8 cellular contexts compared by ENCODE assay signal in genomic region chr4:119212251-119212963, GRCh38. TPM values are rescaled to one million over a fixed set of nuclear protein-coding genes. Genes with fewer than 3 reads are reported as not detected.
DNase-seq lines count a peak whose midpoint lies in the region; ATAC-seq and TF ChIP-seq lines count a peak whose summit lies in the region.

TSS of gene USP53 (plus strand) at chr4:119212713. CDS start at chr4:119239760, 27,047 bp downstream.

- H3K36me3 ChIP-seq in left lung = no peaks in the 10 kb centered on the region

- no peak for TF ChIP-seq CTCF in C4-2B (conservative IDR thresholded peaks at IDR 0.05)
- no peak for TF ChIP-seq CTCF in left lung (IDR thresholded peaks at IDR 0.05)

- peak within 1 kb of the TSS; percentile 89 for H3K27ac Mint-ChIP-seq in activated CD4-positive, alpha-beta memory T cell treated with anti-CD3 and anti-CD28 coated beads, Interleukin-2, amount 10 ng/mL, durations not matched to agents 7 days and 5 days

- peaks cover 6 to 22% of the 10 kb centered on the region in 2 donors for H3K4me1 ChIP-seq in left lung

- peaks cover 2% of the 10 kb centered on the region for H3K36me3 Mint-ChIP-seq in activated CD4-positive, alpha-beta memory T cell treated with anti-CD3 and anti-CD28 coated beads, Interleukin-2, amount 10 ng/mL, durations not matched to agents 7 days and 5 days (ENCODE audit: low read depth)

- no peaks in the 10 kb centered on the region for H3K9me3 Mint-ChIP-seq in activated CD4-positive, alpha-beta memory T cell treated with anti-CD3 and anti-CD28 coated beads, Interleukin-2, amount 10 ng/mL, durations not matched to agents 7 days and 5 days

- H3K4me3 Mint-ChIP-seq in activated CD4-positive, alpha-beta memory T cell treated with anti-CD3 and anti-CD28 coated beads, Interleukin-2, amount 10 ng/mL, durations not matched to agents 7 days and 5 days = peak within 1 kb of the TSS; percentile 88

- DNase-seq in NCI-H82 treated with DMSO at 0.1 percent for 48 hours (lab: John Stamatoyannopoulos, UW; ENCODE audit: unreplicated experiment) = peak; percentile 85
- DNase-seq in activated CD4-positive, alpha-beta memory T cell treated with anti-CD3 and anti-CD28 coated beads, Interleukin-2, amount 10 ng/mL, durations not matched to agents 7 days and 5 days = peak; percentile 96
- DNase-seq in dermis microvascular lymphatic vessel endothelial cell (ENCODE audit: low read depth in 2 of 2) = peak; percentile 97 to 98
- peak; percentile 98 to 99 for DNase-seq in left lung
- DNase-seq in stimulated activated CD4-positive, alpha-beta T cell treated with anti-CD3 and anti-CD28 coated beads, Interleukin-2, amount 100 ng/mL, for 4 hours (ENCODE audit: low read depth) = peak; percentile 98

- intact Hi-C loops in left lung (cut with DNase I) = no loop called here

- peak within 1 kb of the TSS; percentile 68 to 71 for H3K4me3 ChIP-seq in left lung

- H3K9me3 ChIP-seq in left lung = no peaks in the 10 kb centered on the region

- H3K27me3 ChIP-seq in left lung = no peaks in the 10 kb centered on the region

- ATAC-seq in GM19438 (IDR thresholded peaks at IDR 0.05; ENCODE audit: low read depth, unreplicated experiment) = peak; percentile 93
- ATAC-seq in HG03571 (IDR thresholded peaks at IDR 0.05; ENCODE audit: unreplicated experiment) = peak; percentile 90
- ATAC-seq in left lung = peak; percentile 96

- H3K27me3 Mint-ChIP-seq in activated CD4-positive, alpha-beta memory T cell treated with anti-CD3 and anti-CD28 coated beads, Interleukin-2, amount 10 ng/mL, durations not matched to agents 7 days and 5 days = peaks cover 7% of the 10 kb centered on the region

- POLR2A ChIA-PET in activated CD4-positive, alpha-beta memory T cell treated with anti-CD3 and anti-CD28 coated beads, Interleukin-2, amount 10 ng/mL, durations not matched to agents 7 days and 5 days (lab: Charles Lee) = interaction anchor here (0.8 to 3.0 kb wide), 11 partner anchors 9 to 242 kb away, joined by 3 to 43 read pairs (median 4); a partner anchor contains a TSS

- CTCF ChIA-PET in activated CD4-positive, alpha-beta memory T cell treated with anti-CD3 and anti-CD28 coated beads, Interleukin-2, amount 10 ng/mL, durations not matched to agents 7 days and 5 days (lab: Charles Lee) = interaction anchor here (0.8 to 1.5 kb wide), 7 partner anchors 21 to 242 kb away, joined by 3 to 11 read pairs (median 5); a partner anchor contains a TSS

- H3K27ac ChIP-seq in C4-2B (peak within 1 kb of the TSS; percentile 82), left lung (peak within 1 kb of the TSS; percentile 89 to 95)

- H3K4me1 Mint-ChIP-seq in activated CD4-positive, alpha-beta memory T cell treated with anti-CD3 and anti-CD28 coated beads, Interleukin-2, amount 10 ng/mL, durations not matched to agents 7 days and 5 days = peaks cover 32% of the 10 kb centered on the region

RNA-seq across cellular contexts. Expression of gene USP53, which starts in this region (rescaled TPM):
- 1 to 10 TPM; 6.5 to 7.1 TPM for total RNA-seq in activated CD4-positive, alpha-beta memory T cell treated with anti-CD3 and anti-CD28 coated beads, Interleukin-2, amount 10 ng/mL, durations not matched to agents 7 days and 5 days
- 14.4 and 16.9 TPM in 2 replicates for total RNA-seq in dermis microvascular lymphatic vessel endothelial cell
- 10 to 100 TPM; 25.4 to 30.0 TPM for total RNA-seq in left lung

Comparison
In these comparisons a context has a peak if more than half of its experiments do, and no peak if none do; other contexts are left out.
1. Peak in every context shown above with its lines: DNase-seq, ATAC-seq, H3K4me3 ChIP-seq and H3K27ac ChIP-seq.